Comparison of ENCODE assay signal across 18 cellular contexts in the genomic region with DNA sequence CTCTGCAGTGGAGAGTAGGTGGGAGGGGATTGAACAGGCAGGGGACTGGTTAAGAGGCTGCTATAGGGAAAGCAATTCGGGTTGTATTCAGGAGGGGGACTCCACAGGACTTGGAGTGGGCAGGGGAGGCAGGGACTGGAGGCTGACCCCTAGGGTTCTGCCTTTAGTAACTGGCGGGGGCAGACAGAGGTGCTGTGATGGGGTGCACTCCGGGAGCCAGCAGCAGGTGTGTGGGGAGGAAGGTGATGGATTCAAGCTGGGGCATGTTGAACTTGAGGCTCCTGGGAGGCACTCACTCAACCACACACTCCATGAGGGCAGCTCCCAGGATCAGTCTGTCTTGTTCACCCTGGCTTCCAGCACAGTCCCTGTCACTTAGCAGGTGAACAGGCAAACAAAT. TPM values are rescaled to one million over a fixed set of nuclear protein-coding genes. Genes with fewer than 3 reads are reported as not detected.
DNase-seq lines count a peak whose midpoint lies in the region; ATAC-seq and TF ChIP-seq lines count a peak whose summit lies in the region.
"Had no signal": no experiment of that assay in that cellular context is flagged by ENCODE, and none has a peak within 500 bp of the region (broad histone marks: within the 10 kb centered on the region; RNA-seq: fewer than 3 reads in every experiment).

No MANE protein-coding gene starts in this region.

- H3K36me3 ChIP-seq in SJCRH30, result no peaks in the 10 kb centered on the region
- H3K36me3 ChIP-seq: BE2C, SJSA1 had no signal

- H3K9me3 Mint-ChIP-seq in CD4-positive, alpha-beta T cell, result no peaks in the 10 kb centered on the region
- H3K9me3 Mint-ChIP-seq in Calu3 (ENCODE audit: low read depth, unreplicated experiment) (no peaks in the 10 kb centered on the region), nephron progenitor cell (no peaks in the 10 kb centered on the region)
- H3K9me3 Mint-ChIP-seq in activated naive CD8-positive, alpha-beta T cell treated with anti-CD3 and anti-CD28 coated beads, Interleukin-2, amount 10 ng/mL, durations not matched to agents 7 days and 5 days, result no peaks in the 10 kb centered on the region

- TF ChIP-seq CTCF in CD4-positive, alpha-beta T cell (IDR thresholded peaks at IDR 0.05), result no peak
- TF ChIP-seq CTCF in Calu3 (IDR thresholded peaks at IDR 0.05; ENCODE audit: unreplicated experiment) (no peak), nephron progenitor cell (IDR thresholded peaks at IDR 0.05) (no peak)

- CTCF ChIA-PET in CD4-positive, alpha-beta T cell (lab: Charles Lee), result interaction anchor here (1.1 to 2.9 kb wide), 3 partner anchors 10 to 32 kb away, joined by 3 to 29 read pairs (median 15); partner anchors contain the start of gene RPL32
- CTCF ChIA-PET in Calu3 (lab: Charles Lee), result interaction anchor here (0.6 kb wide), 1 partner anchor 176 kb away, joined by 3 read pairs; no protein-coding TSS in a partner anchor

- no peak overlapping the region for H3K27ac ChIP-seq in CD4-positive, alpha-beta T cell (ENCODE audit: low read depth, low read length)
- no peak overlapping the region for H3K27ac ChIP-seq in SJCRH30
- H3K27ac ChIP-seq: SJSA1 had no signal

- no peaks in the 10 kb centered on the region for H3K27me3 ChIP-seq in CD4-positive, alpha-beta T cell (ENCODE audit: control insufficient read depth, insufficient read depth, low read length)
- H3K27me3 ChIP-seq in SJCRH30, result no peaks in the 10 kb centered on the region
- H3K27me3 ChIP-seq: BE2C, hepatocyte, SJSA1 had no signal

- H3K27me3 Mint-ChIP-seq in CD4-positive, alpha-beta T cell, result no peaks in the 10 kb centered on the region
- H3K27me3 Mint-ChIP-seq in Calu3 (ENCODE audit: unreplicated experiment) (peaks cover 16% of the 10 kb centered on the region), nephron progenitor cell (ENCODE audit: low read depth, poor library complexity) (peaks cover 4% of the 10 kb centered on the region)
- peaks cover 6% of the 10 kb centered on the region for H3K27me3 Mint-ChIP-seq in activated naive CD8-positive, alpha-beta T cell treated with anti-CD3 and anti-CD28 coated beads, Interleukin-2, amount 10 ng/mL, durations not matched to agents 7 days and 5 days

- H3K4me3 ChIP-seq in SJCRH30, result no peak overlapping the region

- BruUV-seq in Calu3 (replicated peaks; lab: Mats Ljungman, UMichigan), result no TSS peak

- H3K9me3 ChIP-seq in CD4-positive, alpha-beta T cell (ENCODE audit: control insufficient read depth, low read length), result no peaks in the 10 kb centered on the region
- no peaks in the 10 kb centered on the region for H3K9me3 ChIP-seq in SJCRH30 (replicated peaks)
- H3K9me3 ChIP-seq: BE2C, SJSA1 had no signal

- peaks cover 14% of the 10 kb centered on the region for H3K36me3 Mint-ChIP-seq in CD4-positive, alpha-beta T cell (ENCODE audit: low read depth)
- H3K36me3 Mint-ChIP-seq in Calu3 (ENCODE audit: insufficient read depth, unreplicated experiment), result peaks cover 8% of the 10 kb centered on the region
- no peaks in the 10 kb centered on the region for H3K36me3 Mint-ChIP-seq in activated naive CD8-positive, alpha-beta T cell treated with anti-CD3 and anti-CD28 coated beads, Interleukin-2, amount 10 ng/mL, durations not matched to agents 7 days and 5 days
- peaks cover 10% of the 10 kb centered on the region for H3K36me3 Mint-ChIP-seq in nephron progenitor cell (ENCODE audit: low read depth)
- H3K36me3 Mint-ChIP-seq: activated CD8-positive, alpha-beta memory T cell treated with anti-CD3 and anti-CD28 coated beads, Interleukin-2, amount 10 ng/mL, durations not matched to agents 7 days and 5 days had no signal

- ATAC-seq in CD4-positive, alpha-beta T cell (ENCODE audit: poor library complexity), result no peak
- ATAC-seq in activated naive CD8-positive, alpha-beta T cell treated with anti-CD3 and anti-CD28 coated beads, Interleukin-2, amount 10 ng/mL, durations not matched to agents 7 days and 5 days (ENCODE audit: low read depth), result no peak
- ATAC-seq in GM18907 (IDR thresholded peaks at IDR 0.05; ENCODE audit: unreplicated experiment) (no peak), GM19452 (IDR thresholded peaks at IDR 0.05; ENCODE audit: unreplicated experiment) (no peak)
- ATAC-seq: activated CD8-positive, alpha-beta memory T cell treated with anti-CD3 and anti-CD28 coated beads, Interleukin-2, amount 10 ng/mL, durations not matched to agents 7 days and 5 days had no signal

- peak overlapping the region; percentile 83 for H3K4me3 Mint-ChIP-seq in CD4-positive, alpha-beta T cell
- H3K4me3 Mint-ChIP-seq in Calu3 (ENCODE audit: low read depth, unreplicated experiment) (peak overlapping the region; percentile 68), nephron progenitor cell (peak overlapping the region; percentile 73)
- peak overlapping the region; percentile 16 for H3K4me3 Mint-ChIP-seq in activated naive CD8-positive, alpha-beta T cell treated with anti-CD3 and anti-CD28 coated beads, Interleukin-2, amount 10 ng/mL, durations not matched to agents 7 days and 5 days

- no peaks in the 10 kb centered on the region for H3K4me1 ChIP-seq in SJCRH30
- H3K4me1 ChIP-seq: BE2C had no signal

- intact Hi-C loops in CD4-positive, alpha-beta T cell (cut with DNase I, micrococcal nuclease), result loop anchor here in 1 of 2 experiments (2.0 kb wide), 1 partner anchor 20 kb away; no protein-coding TSS in a partner anchor
- intact Hi-C loops in Calu3 (cut with micrococcal nuclease; ENCODE audit: unreplicated experiment), result no loop called here

- no peak for DNase-seq in CD4-positive, alpha-beta T cell
- DNase-seq in Calu3 (no peak), nephron progenitor cell (no peak), SJCRH30 (no peak), COLO668 (lab: John Stamatoyannopoulos, UW; ENCODE audit: unreplicated experiment) (no peak)
- no peak for DNase-seq in activated naive CD8-positive, alpha-beta T cell treated with anti-CD3 and anti-CD28 coated beads, Interleukin-2, amount 10 ng/mL, durations not matched to agents 7 days and 5 days
- DNase-seq: activated CD8-positive, alpha-beta memory T cell treated with anti-CD3 and anti-CD28 coated beads, Interleukin-2, amount 10 ng/mL, durations not matched to agents 7 days and 5 days; BE2C; DMS53; effector CD8-positive, alpha-beta T cell; NCI-H146; NCI-H446 treated with DMSO at 0.1 percent for 48 hours had no signal

- no peak overlapping the region for H3K27ac Mint-ChIP-seq in CD4-positive, alpha-beta T cell
- no peak overlapping the region for H3K27ac Mint-ChIP-seq in Calu3 (ENCODE audit: unreplicated experiment)
- no peak overlapping the region for H3K27ac Mint-ChIP-seq in activated naive CD8-positive, alpha-beta T cell treated with anti-CD3 and anti-CD28 coated beads, Interleukin-2, amount 10 ng/mL, durations not matched to agents 7 days and 5 days
- peak overlapping the region; percentile 57 for H3K27ac Mint-ChIP-seq in nephron progenitor cell
- H3K27ac Mint-ChIP-seq: activated CD8-positive, alpha-beta memory T cell treated with anti-CD3 and anti-CD28 coated beads, Interleukin-2, amount 10 ng/mL, durations not matched to agents 7 days and 5 days had no signal

- peaks cover 19% of the 10 kb centered on the region for H3K4me1 Mint-ChIP-seq in CD4-positive, alpha-beta T cell (ENCODE audit: low read depth)
- H3K4me1 Mint-ChIP-seq in Calu3 (ENCODE audit: low read depth, unreplicated experiment), result peaks cover 8% of the 10 kb centered on the region
- H3K4me1 Mint-ChIP-seq in activated naive CD8-positive, alpha-beta T cell treated with anti-CD3 and anti-CD28 coated beads, Interleukin-2, amount 10 ng/mL, durations not matched to agents 7 days and 5 days, result peaks cover 5% of the 10 kb centered on the region
- H3K4me1 Mint-ChIP-seq in nephron progenitor cell, result peaks cover 6% of the 10 kb centered on the region

- POLR2A ChIA-PET in CD4-positive, alpha-beta T cell (lab: Charles Lee), result interaction anchor here (0.6 to 4.5 kb wide), 4 partner anchors 10 to 275 kb away, joined by 4 to 62 read pairs (median 4); partner anchors contain the start of gene RPL32
- POLR2A ChIA-PET in activated naive CD8-positive, alpha-beta T cell treated with anti-CD3 and anti-CD28 coated beads, Interleukin-2, amount 10 ng/mL, durations not matched to agents 7 days and 5 days (lab: Charles Lee), result interaction anchor here (3.4 kb wide), 1 partner anchor 32 kb away, joined by 19 read pairs; the partner anchor contains the start of gene RPL32

RNA-seq across cellular contexts. Expression of gene CAND2, which starts 12.5 kb away (rescaled TPM):
- total RNA-seq in CD4-positive, alpha-beta T cell, result 1 to 10 TPM; 3.5 to 6.0 TPM
- total RNA-seq in Calu3 (2022), result not detected in 2 replicates
- under 1 TPM; 0.79 to 0.97 TPM for total RNA-seq in activated naive CD8-positive, alpha-beta T cell treated with anti-CD3 and anti-CD28 coated beads, Interleukin-2, amount 10 ng/mL, durations not matched to agents 7 days and 5 days
- total RNA-seq in SJCRH30 (2014; rRNA removed; shearing (Covaris generic)), result 3.4 and 4.9 TPM in 2 replicates

RNA-seq across cellular contexts. Expression of gene RPL32, which starts 32.4 kb away (rescaled TPM):
- total RNA-seq in CD4-positive, alpha-beta T cell, result 1,000 to 10,000 TPM; 4,308 to 4,667 TPM
- total RNA-seq in Calu3 (2022), result 1,117 and 1,222 TPM in 2 replicates
- total RNA-seq in activated naive CD8-positive, alpha-beta T cell treated with anti-CD3 and anti-CD28 coated beads, Interleukin-2, amount 10 ng/mL, durations not matched to agents 7 days and 5 days, result 1,000 to 10,000 TPM; 2,162 to 2,195 TPM
- 3,652 and 3,665 TPM in 2 replicates for total RNA-seq in SJCRH30 (2014; rRNA removed; shearing (Covaris generic))

RNA-seq across cellular contexts. Expression of gene TMEM40, which starts 49.9 kb away (rescaled TPM):
- total RNA-seq in CD4-positive, alpha-beta T cell, result not detected
- 0.42 and 0.98 TPM in 2 replicates for total RNA-seq in Calu3 (2022)
- total RNA-seq in activated naive CD8-positive, alpha-beta T cell treated with anti-CD3 and anti-CD28 coated beads, Interleukin-2, amount 10 ng/mL, durations not matched to agents 7 days and 5 days, result not detected
- 0.10 TPM in 1 of 2 replicates, not detected in the other for total RNA-seq in SJCRH30 (2014; rRNA removed; shearing (Covaris generic))
- total RNA-seq: activated CD8-positive, alpha-beta memory T cell treated with anti-CD3 and anti-CD28 coated beads, Interleukin-2, amount 10 ng/mL, durations not matched to agents 7 days and 5 days; hepatocyte; LHCN-M2; mucosa of gallbladder; SJSA1 had no signal

Comparison
In these comparisons a context has a peak if more than half of its experiments do, and no peak if none do; other contexts are left out.
1. H3K4me3 Mint-ChIP-seq: peak in every context shown above with its lines; median percentile 83 in CD4-positive, alpha-beta T cell; 73 in nephron progenitor cell; 68 in Calu3; 16 in activated naive CD8-positive, alpha-beta T cell treated with anti-CD3 and anti-CD28 coated beads, Interleukin-2, amount 10 ng/mL, durations not matched to agents 7 days and 5 days.